Comparison of ENCODE assay signal across 1 cellular context in genomic region chr6:43736211-43736786, GRCh38.
TF ChIP-seq lines count a peak whose summit lies in the region.

No MANE protein-coding gene starts in this region.

TF ChIP-seq in HepG2, 621 proteins besides CTCF, POLR2A, EP300 and RAD21 (continued from another document):
- TF ChIP-seq, protein P1, sequence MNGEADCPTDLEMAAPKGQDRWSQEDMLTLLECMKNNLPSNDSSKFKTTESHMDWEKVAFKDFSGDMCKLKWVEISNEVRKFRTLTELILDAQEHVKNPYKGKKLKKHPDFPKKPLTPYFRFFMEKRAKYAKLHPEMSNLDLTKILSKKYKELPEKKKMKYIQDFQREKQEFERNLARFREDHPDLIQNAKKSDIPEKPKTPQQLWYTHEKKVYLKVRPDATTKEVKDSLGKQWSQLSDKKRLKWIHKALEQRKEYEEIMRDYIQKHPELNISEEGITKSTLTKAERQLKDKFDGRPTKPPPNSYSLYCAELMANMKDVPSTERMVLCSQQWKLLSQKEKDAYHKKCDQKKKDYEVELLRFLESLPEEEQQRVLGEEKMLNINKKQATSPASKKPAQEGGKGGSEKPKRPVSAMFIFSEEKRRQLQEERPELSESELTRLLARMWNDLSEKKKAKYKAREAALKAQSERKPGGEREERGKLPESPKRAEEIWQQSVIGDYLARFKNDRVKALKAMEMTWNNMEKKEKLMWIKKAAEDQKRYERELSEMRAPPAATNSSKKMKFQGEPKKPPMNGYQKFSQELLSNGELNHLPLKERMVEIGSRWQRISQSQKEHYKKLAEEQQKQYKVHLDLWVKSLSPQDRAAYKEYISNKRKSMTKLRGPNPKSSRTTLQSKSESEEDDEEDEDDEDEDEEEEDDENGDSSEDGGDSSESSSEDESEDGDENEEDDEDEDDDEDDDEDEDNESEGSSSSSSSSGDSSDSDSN (CRISPR knock-in tag; IDR thresholded peaks at IDR 0.05): peak; percentile 48; the same call in 1 of the 2 replicates
- no peak for TF ChIP-seq ZSCAN22 (CRISPR knock-in tag; IDR thresholded peaks at IDR 0.05)
- TF ChIP-seq ZNF800 (CRISPR knock-in tag; IDR thresholded peaks at IDR 0.05): no peak
- TF ChIP-seq ZNF644 (CRISPR knock-in tag; IDR thresholded peaks at IDR 0.05; ENCODE audit: low read depth): peak; percentile 48; the same call in 1 of the 2 replicates
- TF ChIP-seq ARID3A (IDR thresholded peaks at IDR 0.05; ENCODE audit: low read depth, low read length): no peak
